ENCODE assay signal across 8 cellular contexts in the genomic region with DNA sequence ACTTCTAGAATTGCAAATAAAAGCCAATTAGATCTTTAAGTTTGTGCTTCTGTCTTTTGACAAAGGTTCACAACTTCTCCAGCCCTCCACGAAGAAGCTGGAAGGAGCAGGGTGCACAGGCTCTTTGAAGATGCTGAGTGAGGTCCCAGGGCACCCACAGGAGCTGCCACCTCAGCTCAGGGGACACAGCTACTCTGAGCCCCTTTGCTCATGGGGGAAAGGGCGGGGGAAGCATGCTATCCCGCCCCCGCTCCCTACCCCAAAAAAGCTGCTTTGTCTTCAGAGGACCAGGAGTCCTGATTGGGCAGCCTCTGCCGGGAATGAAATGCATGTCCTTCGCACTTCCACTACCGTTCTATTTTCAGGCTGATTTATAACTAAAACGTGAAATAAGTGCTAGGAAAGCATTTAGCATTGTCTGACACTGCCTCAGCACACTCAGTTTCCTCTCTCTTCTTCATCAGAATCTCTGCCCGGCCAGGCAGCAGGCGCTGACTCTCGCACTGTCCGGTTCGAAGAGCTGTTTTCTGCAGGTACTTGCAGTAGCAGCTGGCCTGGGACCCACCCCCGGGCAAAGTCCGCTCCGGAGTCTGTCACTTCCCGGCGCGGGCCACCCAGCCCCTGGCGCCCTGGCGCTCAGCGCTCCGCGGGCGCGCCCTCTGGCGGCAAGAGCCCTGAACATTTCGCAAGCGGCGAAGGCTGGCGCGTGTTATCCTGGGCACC. TPM values are rescaled to one million over a fixed set of nuclear protein-coding genes. Genes with fewer than 3 reads are reported as not detected.
DNase-seq lines count a peak whose midpoint lies in the region; ATAC-seq and TF ChIP-seq lines count a peak whose summit lies in the region.

No MANE protein-coding gene starts in this region.

- peaks cover 5% of the 10 kb centered on the region for H3K27me3 Mint-ChIP-seq in activated CD4-positive, alpha-beta T cell treated with anti-CD3 and anti-CD28 coated beads for 36 hours

- H3K4me1 Mint-ChIP-seq in activated CD4-positive, alpha-beta T cell treated with anti-CD3 and anti-CD28 coated beads for 36 hours: no peaks in the 10 kb centered on the region

- H3K36me3 Mint-ChIP-seq in activated CD4-positive, alpha-beta T cell treated with anti-CD3 and anti-CD28 coated beads for 36 hours (ENCODE audit: low read depth): no peaks in the 10 kb centered on the region

- H3K4me3 Mint-ChIP-seq in activated CD4-positive, alpha-beta T cell treated with anti-CD3 and anti-CD28 coated beads for 36 hours: peak overlapping the region; percentile 44

- no peaks in the 10 kb centered on the region for H3K9me3 Mint-ChIP-seq in activated CD4-positive, alpha-beta T cell treated with anti-CD3 and anti-CD28 coated beads for 36 hours (ENCODE audit: low read depth)

- POLR2A ChIA-PET in activated CD4-positive, alpha-beta T cell treated with anti-CD3 and anti-CD28 coated beads for 36 hours (lab: Charles Lee): interaction anchor here (0.6 kb wide), 1 partner anchor 489 kb away, joined by 5 read pairs; no protein-coding TSS in a partner anchor

- H3K27ac Mint-ChIP-seq in activated CD4-positive, alpha-beta T cell treated with anti-CD3 and anti-CD28 coated beads for 36 hours: no peak overlapping the region

- TF ChIP-seq CTCF in choroid plexus epithelial cell (conservative IDR thresholded peaks at IDR 0.05; ENCODE audit: low read depth, low read length): peak; percentile 71

- CTCF ChIA-PET in activated CD4-positive, alpha-beta T cell treated with anti-CD3 and anti-CD28 coated beads for 36 hours (lab: Charles Lee): interaction anchor here (0.6 to 3.5 kb wide), 24 partner anchors 8 to 543 kb away, joined by 3 to 25 read pairs (median 4); no protein-coding TSS in a partner anchor

- ATAC-seq in GM18909 (IDR thresholded peaks at IDR 0.05; ENCODE audit: poor library complexity, unreplicated experiment) (peak; percentile 97), HG03175 (IDR thresholded peaks at IDR 0.05; ENCODE audit: unreplicated experiment) (peak; percentile 96), left colon (peak; percentile 75)
- ATAC-seq in activated CD4-positive, alpha-beta T cell treated with anti-CD3 and anti-CD28 coated beads for 36 hours: peak; percentile 97

- peak overlapping the region; percentile 56 for H3K4me3 ChIP-seq in choroid plexus epithelial cell (ENCODE audit: low read depth, low read length)

- intact Hi-C loops in activated CD4-positive, alpha-beta T cell treated with anti-CD3 and anti-CD28 coated beads for 36 hours (cut with DNase I, micrococcal nuclease): loop anchor here (1.0 to 5.0 kb wide), 4 partner anchors 110 to 544 kb away; no protein-coding TSS in a partner anchor
- intact Hi-C loops in left colon (cut with DNase I, micrococcal nuclease): no loop called here

- DNase-seq in AG20443 (ENCODE audit: low spot score) (peak; percentile 94), NCI-H345 treated with DMSO at 0.1 percent for 48 hours (lab: John Stamatoyannopoulos, UW; ENCODE audit: unreplicated experiment) (peak; percentile 26), choroid plexus epithelial cell (ENCODE audit: low read depth) (peak; percentile 57), left colon (peak; percentile 95 to 96)
- peak; percentile 89 for DNase-seq in activated CD4-positive, alpha-beta T cell treated with anti-CD3 and anti-CD28 coated beads for 36 hours
- peak; percentile 84 to 87 for DNase-seq in stimulated activated CD4-positive, alpha-beta T cell treated with anti-CD3 and anti-CD28 coated beads, Interleukin-2, amount 100 ng/mL, for 24 hours

RNA-seq across cellular contexts. Expression of gene KLHL25, which starts 45.5 kb away (rescaled TPM):
- 1 to 10 TPM; 4.9 to 5.2 TPM for total RNA-seq in activated CD4-positive, alpha-beta T cell treated with anti-CD3 and anti-CD28 coated beads for 36 hours
- 1 to 10 TPM; 6.0 to 6.8 TPM for total RNA-seq in left colon

Comparison
In these comparisons a context has a peak if more than half of its experiments do, and no peak if none do; other contexts are left out.
1. Peak in every context shown above with its lines: DNase-seq, ATAC-seq and H3K4me3 ChIP-seq.
2. DNase-seq: peak in every context shown above with its lines; median percentile 96 in left colon; 94 in AG20443; 89 in activated CD4-positive, alpha-beta T cell treated with anti-CD3 and anti-CD28 coated beads for 36 hours; 86 in stimulated activated CD4-positive, alpha-beta T cell treated with anti-CD3 and anti-CD28 coated beads, Interleukin-2, amount 100 ng/mL, for 24 hours; 57 in choroid plexus epithelial cell; 26 in NCI-H345 treated with DMSO at 0.1 percent for 48 hours.
3. intact Hi-C loops: an anchor here in activated CD4-positive, alpha-beta T cell treated with anti-CD3 and anti-CD28 coated beads for 36 hours (1.0 to 5.0 kb wide); none called in left colon.